ENCODE assay signal across 2 cellular contexts in the genomic region with DNA sequence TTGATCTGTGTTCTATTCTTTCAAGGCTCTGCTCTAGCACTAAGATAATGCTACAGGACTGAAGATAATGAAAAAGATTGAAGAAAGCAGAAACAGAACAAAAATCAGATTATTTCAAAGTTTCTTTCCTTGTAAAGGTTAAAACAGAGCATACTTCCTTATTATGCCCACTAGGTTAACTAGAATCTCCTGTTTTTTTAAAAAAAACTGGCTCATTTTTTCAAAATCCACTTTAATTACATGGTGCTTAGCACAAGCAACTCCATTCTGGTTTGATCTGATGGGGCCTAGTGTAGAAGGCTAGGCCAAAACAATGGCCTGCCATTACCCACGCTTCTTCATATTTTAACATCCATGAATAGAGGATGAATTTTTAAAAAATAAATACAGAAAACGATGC.
A peak's percentile ranks its signal among the peaks of the same experiment; 100 is the strongest.
TF ChIP-seq lines count a peak whose summit lies in the region.

No MANE protein-coding gene starts in this region.

TF ChIP-seq in IMR-90, 13 proteins besides CTCF, POLR2A, EP300 and RAD21:
- no peak for TF ChIP-seq FOS (IDR thresholded peaks at IDR 0.05; ENCODE audit: low read depth, low read length)
- no peak for TF ChIP-seq CEBPB (IDR thresholded peaks at IDR 0.05; ENCODE audit: low read depth, low read length)
- no peak for TF ChIP-seq MAFK (IDR thresholded peaks at IDR 0.05; ENCODE audit: low read depth, low read length)
- TF ChIP-seq MXI1 (IDR thresholded peaks at IDR 0.05; ENCODE audit: borderline replicate concordance, low read depth, low read length), result no peak
- TF ChIP-seq, protein P1, sequence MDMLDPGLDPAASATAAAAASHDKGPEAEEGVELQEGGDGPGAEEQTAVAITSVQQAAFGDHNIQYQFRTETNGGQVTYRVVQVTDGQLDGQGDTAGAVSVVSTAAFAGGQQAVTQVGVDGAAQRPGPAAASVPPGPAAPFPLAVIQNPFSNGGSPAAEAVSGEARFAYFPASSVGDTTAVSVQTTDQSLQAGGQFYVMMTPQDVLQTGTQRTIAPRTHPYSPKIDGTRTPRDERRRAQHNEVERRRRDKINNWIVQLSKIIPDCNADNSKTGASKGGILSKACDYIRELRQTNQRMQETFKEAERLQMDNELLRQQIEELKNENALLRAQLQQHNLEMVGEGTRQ (IDR thresholded peaks at IDR 0.05; ENCODE audit: low read depth, low read length), result no peak
- TF ChIP-seq NFE2L2 (IDR thresholded peaks at IDR 0.05; ENCODE audit: low read depth, low read length), result no peak
- no peak for TF ChIP-seq BHLHE40 (IDR thresholded peaks at IDR 0.05; ENCODE audit: low read depth, low read length)
- no peak for TF ChIP-seq RCOR1 (IDR thresholded peaks at IDR 0.05; ENCODE audit: insufficient replicate concordance, low read length)
- no peak for TF ChIP-seq MAZ (IDR thresholded peaks at IDR 0.05; ENCODE audit: borderline replicate concordance, low read depth, low read length)

TF ChIP-seq in GM12878, 131 proteins besides CTCF, POLR2A, EP300 and RAD21:
- TF ChIP-seq SPI1 (IDR thresholded peaks at IDR 0.05; ENCODE audit: borderline replicate concordance, insufficient read depth, low read depth, low read length) (no peak), NR2C2 (IDR thresholded peaks at IDR 0.05; ENCODE audit: borderline replicate concordance, control insufficient read depth, insufficient read length, low read depth) (no peak), RAD51 (IDR thresholded peaks at IDR 0.05) (no peak), ZNF274 (IDR thresholded peaks at IDR 0.05; ENCODE audit: insufficient read depth, insufficient read length) (no peak), BACH1 (IDR thresholded peaks at IDR 0.05; ENCODE audit: borderline replicate concordance) (no peak), IRF4 (IDR thresholded peaks at IDR 0.05; ENCODE audit: low read depth, low read length) (no peak), YBX1 (IDR thresholded peaks at IDR 0.05) (no peak), MYC (IDR thresholded peaks at IDR 0.05; ENCODE audit: insufficient read depth, insufficient read length, insufficient replicate concordance, low read length, severe bottlenecking) (no peak), SP1 (IDR thresholded peaks at IDR 0.05; ENCODE audit: low read depth, low read length) (no peak), MXI1 (IDR thresholded peaks at IDR 0.05; ENCODE audit: low read depth, low read length) (no peak), HCFC1 (IDR thresholded peaks at IDR 0.05; ENCODE audit: low read length) (no peak)
- TF ChIP-seq, protein P2, sequence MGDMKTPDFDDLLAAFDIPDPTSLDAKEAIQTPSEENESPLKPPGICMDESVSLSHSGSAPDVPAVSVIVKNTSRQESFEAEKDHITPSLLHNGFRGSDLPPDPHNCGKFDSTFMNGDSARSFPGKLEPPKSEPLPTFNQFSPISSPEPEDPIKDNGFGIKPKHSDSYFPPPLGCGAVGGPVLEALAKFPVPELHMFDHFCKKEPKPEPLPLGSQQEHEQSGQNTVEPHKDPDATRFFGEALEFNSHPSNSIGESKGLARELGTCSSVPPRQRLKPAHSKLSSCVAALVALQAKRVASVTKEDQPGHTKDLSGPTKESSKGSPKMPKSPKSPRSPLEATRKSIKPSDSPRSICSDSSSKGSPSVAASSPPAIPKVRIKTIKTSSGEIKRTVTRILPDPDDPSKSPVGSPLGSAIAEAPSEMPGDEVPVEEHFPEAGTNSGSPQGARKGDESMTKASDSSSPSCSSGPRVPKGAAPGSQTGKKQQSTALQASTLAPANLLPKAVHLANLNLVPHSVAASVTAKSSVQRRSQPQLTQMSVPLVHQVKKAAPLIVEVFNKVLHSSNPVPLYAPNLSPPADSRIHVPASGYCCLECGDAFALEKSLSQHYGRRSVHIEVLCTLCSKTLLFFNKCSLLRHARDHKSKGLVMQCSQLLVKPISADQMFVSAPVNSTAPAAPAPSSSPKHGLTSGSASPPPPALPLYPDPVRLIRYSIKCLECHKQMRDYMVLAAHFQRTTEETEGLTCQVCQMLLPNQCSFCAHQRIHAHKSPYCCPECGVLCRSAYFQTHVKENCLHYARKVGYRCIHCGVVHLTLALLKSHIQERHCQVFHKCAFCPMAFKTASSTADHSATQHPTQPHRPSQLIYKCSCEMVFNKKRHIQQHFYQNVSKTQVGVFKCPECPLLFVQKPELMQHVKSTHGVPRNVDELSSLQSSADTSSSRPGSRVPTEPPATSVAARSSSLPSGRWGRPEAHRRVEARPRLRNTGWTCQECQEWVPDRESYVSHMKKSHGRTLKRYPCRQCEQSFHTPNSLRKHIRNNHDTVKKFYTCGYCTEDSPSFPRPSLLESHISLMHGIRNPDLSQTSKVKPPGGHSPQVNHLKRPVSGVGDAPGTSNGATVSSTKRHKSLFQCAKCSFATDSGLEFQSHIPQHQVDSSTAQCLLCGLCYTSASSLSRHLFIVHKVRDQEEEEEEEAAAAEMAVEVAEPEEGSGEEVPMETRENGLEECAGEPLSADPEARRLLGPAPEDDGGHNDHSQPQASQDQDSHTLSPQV (IDR thresholded peaks at IDR 0.05), result peak; percentile 60; the same call in 1 of the 2 replicates
- TF ChIP-seq, protein P3, sequence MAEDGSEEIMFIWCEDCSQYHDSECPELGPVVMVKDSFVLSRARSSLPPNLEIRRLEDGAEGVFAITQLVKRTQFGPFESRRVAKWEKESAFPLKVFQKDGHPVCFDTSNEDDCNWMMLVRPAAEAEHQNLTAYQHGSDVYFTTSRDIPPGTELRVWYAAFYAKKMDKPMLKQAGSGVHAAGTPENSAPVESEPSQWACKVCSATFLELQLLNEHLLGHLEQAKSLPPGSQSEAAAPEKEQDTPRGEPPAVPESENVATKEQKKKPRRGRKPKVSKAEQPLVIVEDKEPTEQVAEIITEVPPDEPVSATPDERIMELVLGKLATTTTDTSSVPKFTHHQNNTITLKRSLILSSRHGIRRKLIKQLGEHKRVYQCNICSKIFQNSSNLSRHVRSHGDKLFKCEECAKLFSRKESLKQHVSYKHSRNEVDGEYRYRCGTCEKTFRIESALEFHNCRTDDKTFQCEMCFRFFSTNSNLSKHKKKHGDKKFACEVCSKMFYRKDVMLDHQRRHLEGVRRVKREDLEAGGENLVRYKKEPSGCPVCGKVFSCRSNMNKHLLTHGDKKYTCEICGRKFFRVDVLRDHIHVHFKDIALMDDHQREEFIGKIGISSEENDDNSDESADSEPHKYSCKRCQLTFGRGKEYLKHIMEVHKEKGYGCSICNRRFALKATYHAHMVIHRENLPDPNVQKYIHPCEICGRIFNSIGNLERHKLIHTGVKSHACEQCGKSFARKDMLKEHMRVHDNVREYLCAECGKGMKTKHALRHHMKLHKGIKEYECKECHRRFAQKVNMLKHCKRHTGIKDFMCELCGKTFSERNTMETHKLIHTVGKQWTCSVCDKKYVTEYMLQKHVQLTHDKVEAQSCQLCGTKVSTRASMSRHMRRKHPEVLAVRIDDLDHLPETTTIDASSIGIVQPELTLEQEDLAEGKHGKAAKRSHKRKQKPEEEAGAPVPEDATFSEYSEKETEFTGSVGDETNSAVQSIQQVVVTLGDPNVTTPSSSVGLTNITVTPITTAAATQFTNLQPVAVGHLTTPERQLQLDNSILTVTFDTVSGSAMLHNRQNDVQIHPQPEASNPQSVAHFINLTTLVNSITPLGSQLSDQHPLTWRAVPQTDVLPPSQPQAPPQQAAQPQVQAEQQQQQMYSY (CRISPR knock-in tag; IDR thresholded peaks at IDR 0.05), result 0 out of 2 replicates have a peak, but pooled peaks have one; percentile 21
- TF ChIP-seq, protein P4, sequence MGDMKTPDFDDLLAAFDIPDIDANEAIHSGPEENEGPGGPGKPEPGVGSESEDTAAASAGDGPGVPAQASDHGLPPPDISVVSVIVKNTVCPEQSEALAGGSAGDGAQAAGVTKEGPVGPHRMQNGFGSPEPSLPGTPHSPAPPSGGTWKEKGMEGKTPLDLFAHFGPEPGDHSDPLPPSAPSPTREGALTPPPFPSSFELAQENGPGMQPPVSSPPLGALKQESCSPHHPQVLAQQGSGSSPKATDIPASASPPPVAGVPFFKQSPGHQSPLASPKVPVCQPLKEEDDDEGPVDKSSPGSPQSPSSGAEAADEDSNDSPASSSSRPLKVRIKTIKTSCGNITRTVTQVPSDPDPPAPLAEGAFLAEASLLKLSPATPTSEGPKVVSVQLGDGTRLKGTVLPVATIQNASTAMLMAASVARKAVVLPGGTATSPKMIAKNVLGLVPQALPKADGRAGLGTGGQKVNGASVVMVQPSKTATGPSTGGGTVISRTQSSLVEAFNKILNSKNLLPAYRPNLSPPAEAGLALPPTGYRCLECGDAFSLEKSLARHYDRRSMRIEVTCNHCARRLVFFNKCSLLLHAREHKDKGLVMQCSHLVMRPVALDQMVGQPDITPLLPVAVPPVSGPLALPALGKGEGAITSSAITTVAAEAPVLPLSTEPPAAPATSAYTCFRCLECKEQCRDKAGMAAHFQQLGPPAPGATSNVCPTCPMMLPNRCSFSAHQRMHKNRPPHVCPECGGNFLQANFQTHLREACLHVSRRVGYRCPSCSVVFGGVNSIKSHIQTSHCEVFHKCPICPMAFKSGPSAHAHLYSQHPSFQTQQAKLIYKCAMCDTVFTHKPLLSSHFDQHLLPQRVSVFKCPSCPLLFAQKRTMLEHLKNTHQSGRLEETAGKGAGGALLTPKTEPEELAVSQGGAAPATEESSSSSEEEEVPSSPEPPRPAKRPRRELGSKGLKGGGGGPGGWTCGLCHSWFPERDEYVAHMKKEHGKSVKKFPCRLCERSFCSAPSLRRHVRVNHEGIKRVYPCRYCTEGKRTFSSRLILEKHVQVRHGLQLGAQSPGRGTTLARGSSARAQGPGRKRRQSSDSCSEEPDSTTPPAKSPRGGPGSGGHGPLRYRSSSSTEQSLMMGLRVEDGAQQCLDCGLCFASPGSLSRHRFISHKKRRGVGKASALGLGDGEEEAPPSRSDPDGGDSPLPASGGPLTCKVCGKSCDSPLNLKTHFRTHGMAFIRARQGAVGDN (IDR thresholded peaks at IDR 0.05), result peak; percentile 50; the same call in 1 of the 2 replicates
- TF ChIP-seq, protein P5, sequence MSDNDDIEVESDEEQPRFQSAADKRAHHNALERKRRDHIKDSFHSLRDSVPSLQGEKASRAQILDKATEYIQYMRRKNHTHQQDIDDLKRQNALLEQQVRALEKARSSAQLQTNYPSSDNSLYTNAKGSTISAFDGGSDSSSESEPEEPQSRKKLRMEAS (IDR thresholded peaks at IDR 0.05; ENCODE audit: low read depth, low read length), result no peak
